ENCODE assay signal across 11 cellular contexts in genomic region chr17:49358638-49359247, GRCh38. TPM values are rescaled to one million over a fixed set of nuclear protein-coding genes. Genes with fewer than 3 reads are reported as not detected.
DNase-seq lines count a peak whose midpoint lies in the region; ATAC-seq and TF ChIP-seq lines count a peak whose summit lies in the region.
"Had no signal": no experiment of that assay in that cellular context is flagged by ENCODE, and none has a peak within 500 bp of the region (broad histone marks: within the 10 kb centered on the region; RNA-seq: fewer than 3 reads in every experiment).

No MANE protein-coding gene starts in this region.

- TF ChIP-seq POLR2A in NB4 (IDR thresholded peaks at IDR 0.05; ENCODE audit: extremely low read depth, insufficient read length) = no peak

- no peaks in the 10 kb centered on the region for H3K9me3 ChIP-seq in HAP-1
- H3K9me3 ChIP-seq: A549, thoracic aorta had no signal

- peaks cover 47% of the 10 kb centered on the region for H3K4me1 Mint-ChIP-seq in activated CD4-positive, alpha-beta T cell treated with anti-CD3 and anti-CD28 coated beads for 36 hours
- H3K4me1 Mint-ChIP-seq in stimulated activated memory B cell treated with anti-CD40 and anti-IgM and Interleukin-4, amounts not matched to agents 10 μg/mL and 1 μg/mL and 100 μg/mL, for 72 hours = peaks cover 50% of the 10 kb centered on the region

- no peaks in the 10 kb centered on the region for H3K9me3 Mint-ChIP-seq in activated CD4-positive, alpha-beta T cell treated with anti-CD3 and anti-CD28 coated beads for 36 hours (ENCODE audit: low read depth)
- H3K9me3 Mint-ChIP-seq in stimulated activated memory B cell treated with anti-CD40 and anti-IgM and Interleukin-4, amounts not matched to agents 10 μg/mL and 1 μg/mL and 100 μg/mL, for 72 hours = no peaks in the 10 kb centered on the region

- no peak for TF ChIP-seq CTCF in NB4 (IDR thresholded peaks at IDR 0.05; ENCODE audit: low read depth, low read length)
- TF ChIP-seq CTCF in dorsolateral prefrontal cortex (IDR thresholded peaks at IDR 0.05 in 54 of 56, conservative IDR thresholded peaks at IDR 0.05 in 2 of 56; ENCODE audit: low read depth in 1 of 56, partially characterized antibody in 56 of 56) = no peak

- H3K4me3 ChIP-seq in NB4 (ENCODE audit: low read depth, low read length) = no peak overlapping the region
- peak overlapping the region in 37 of 59 donors; percentile 1 to 99 (median 92) for H3K4me3 ChIP-seq in dorsolateral prefrontal cortex
- no peak overlapping the region for H3K4me3 ChIP-seq in HAP-1
- H3K4me3 ChIP-seq: A549, thoracic aorta had no signal

- in situ Hi-C loops in HAP-1 (cut with MboI; ENCODE audit: low sequenced_read_pairs) = no loop called here

- peaks cover 1% of the 10 kb centered on the region for H3K27me3 Mint-ChIP-seq in activated CD4-positive, alpha-beta T cell treated with anti-CD3 and anti-CD28 coated beads for 36 hours
- no peaks in the 10 kb centered on the region for H3K27me3 Mint-ChIP-seq in stimulated activated memory B cell treated with anti-CD40 and anti-IgM and Interleukin-4, amounts not matched to agents 10 μg/mL and 1 μg/mL and 100 μg/mL, for 72 hours

- H3K27me3 ChIP-seq in dorsolateral prefrontal cortex (no peaks in the 10 kb centered on the region), HAP-1 (ENCODE audit: low read depth) (no peaks in the 10 kb centered on the region)

- peak overlapping the region; percentile 38 for H3K27ac Mint-ChIP-seq in activated CD4-positive, alpha-beta T cell treated with anti-CD3 and anti-CD28 coated beads for 36 hours
- H3K27ac Mint-ChIP-seq in stimulated activated memory B cell treated with anti-CD40 and anti-IgM and Interleukin-4, amounts not matched to agents 10 μg/mL and 1 μg/mL and 100 μg/mL, for 72 hours = peak overlapping the region; percentile 54

- ATAC-seq in activated CD4-positive, alpha-beta T cell treated with anti-CD3 and anti-CD28 coated beads for 36 hours = peak; percentile 24
- ATAC-seq in stimulated activated memory B cell treated with anti-CD40 and anti-IgM and Interleukin-4, amounts not matched to agents 10 μg/mL and 1 μg/mL and 100 μg/mL, for 72 hours = no peak
- ATAC-seq: A549 had no signal

- CTCF ChIA-PET in activated CD4-positive, alpha-beta T cell treated with anti-CD3 and anti-CD28 coated beads for 36 hours (lab: Charles Lee) = interaction anchor here (0.5 to 10.9 kb wide), 13 partner anchors 9 to 502 kb away, joined by 3 to 116 read pairs (median 3); no protein-coding TSS in a partner anchor

- H3K27ac ChIP-seq in dorsolateral prefrontal cortex = peak overlapping the region in 41 of 59 donors; percentile 0 to 99 (median 54)
- H3K27ac ChIP-seq: A549, HL-60, thoracic aorta had no signal

- no peaks in the 10 kb centered on the region for H3K36me3 ChIP-seq in HAP-1 (replicated peaks)
- H3K36me3 ChIP-seq: thoracic aorta had no signal

- POLR2A ChIA-PET in activated CD4-positive, alpha-beta T cell treated with anti-CD3 and anti-CD28 coated beads for 36 hours (lab: Charles Lee) = interaction anchor here (0.6 kb wide), 1 partner anchor 1568 kb away, joined by 8 read pairs; no protein-coding TSS in a partner anchor

- intact Hi-C loops in activated CD4-positive, alpha-beta T cell treated with anti-CD3 and anti-CD28 coated beads for 36 hours (cut with DNase I, micrococcal nuclease) = no loop called here
- intact Hi-C loops in dorsolateral prefrontal cortex (cut with DNase I) = no loop called here

- peak; percentile 33 for DNase-seq in activated CD4-positive, alpha-beta T cell treated with anti-CD3 and anti-CD28 coated beads for 36 hours
- no peak for DNase-seq in activated CD4-positive, alpha-beta T cell treated with anti-CD3 and anti-CD28 coated beads for 1 hour
- DNase-seq in NB4 (ENCODE audit: low read depth) (peak; percentile 37), dorsolateral prefrontal cortex (no peak), HAP-1 (ENCODE audit: low spot score in 2 of 2) (no peak), NCI-H2107 treated with DMSO at 0.1 percent for 48 hours (lab: John Stamatoyannopoulos, UW; ENCODE audit: unreplicated experiment) (no peak), SIG-M5 treated with dmso at 0.1 percent for 504 hours (lab: John Stamatoyannopoulos, UW; ENCODE audit: unreplicated experiment) (no peak)

- H3K4me3 Mint-ChIP-seq in activated CD4-positive, alpha-beta T cell treated with anti-CD3 and anti-CD28 coated beads for 36 hours = peak overlapping the region; percentile 46
- H3K4me3 Mint-ChIP-seq in stimulated activated memory B cell treated with anti-CD40 and anti-IgM and Interleukin-4, amounts not matched to agents 10 μg/mL and 1 μg/mL and 100 μg/mL, for 72 hours = peak overlapping the region; percentile 54

- H3K4me1 ChIP-seq in HAP-1 = peaks cover 14% of the 10 kb centered on the region

- H3K36me3 Mint-ChIP-seq in activated CD4-positive, alpha-beta T cell treated with anti-CD3 and anti-CD28 coated beads for 36 hours (ENCODE audit: low read depth) = peaks cover 2% of the 10 kb centered on the region
- H3K36me3 Mint-ChIP-seq in stimulated activated memory B cell treated with anti-CD40 and anti-IgM and Interleukin-4, amounts not matched to agents 10 μg/mL and 1 μg/mL and 100 μg/mL, for 72 hours = no peaks in the 10 kb centered on the region

RNA-seq across cellular contexts. Expression of gene ZNF652, which starts 3.3 kb away (rescaled TPM):
- 1 to 10 TPM; 5.2 to 7.0 TPM for total RNA-seq in activated CD4-positive, alpha-beta T cell treated with anti-CD3 and anti-CD28 coated beads for 36 hours
- 100 to 1,000 TPM in 12 of 120 experiments, 10 to 100 TPM in 108; 27.4 to 153 (median 59.4) TPM for total RNA-seq in dorsolateral prefrontal cortex

RNA-seq across cellular contexts. Expression of gene PHB1, which starts 55.9 kb away (rescaled TPM):
- total RNA-seq in activated CD4-positive, alpha-beta T cell treated with anti-CD3 and anti-CD28 coated beads for 36 hours = 100 to 1,000 TPM; 346 to 350 TPM
- total RNA-seq in dorsolateral prefrontal cortex = 100 to 1,000 TPM in 23 of 120 experiments, 10 to 100 TPM in 97; 64.2 to 118 (median 89.1) TPM

Comparison
In these comparisons a context has a peak if more than half of its experiments do, and no peak if none do; other contexts are left out.
1. DNase-seq: peak in activated CD4-positive, alpha-beta T cell treated with anti-CD3 and anti-CD28 coated beads for 36 hours (single experiment) and NB4 (single experiment); none in activated CD4-positive, alpha-beta T cell treated with anti-CD3 and anti-CD28 coated beads for 1 hour (single experiment), dorsolateral prefrontal cortex (0 of 10), HAP-1 (0 of 2), NCI-H2107 treated with DMSO at 0.1 percent for 48 hours (single experiment) and SIG-M5 treated with dmso at 0.1 percent for 504 hours (single experiment).
2. H3K4me3 ChIP-seq: peak in dorsolateral prefrontal cortex (37 of 59); none in NB4 (single experiment) and HAP-1 (single experiment).